In genomic region chr2:227783404-227784138, GRCh38 we compare ENCODE assay signal across 1 cellular context.
TF ChIP-seq lines count a peak whose summit lies in the region.

No MANE protein-coding gene starts in this region.

TF ChIP-seq in HepG2, 621 proteins besides CTCF, POLR2A, EP300 and RAD21:
- no peak for TF ChIP-seq ZNF230 (CRISPR knock-in tag; IDR thresholded peaks at IDR 0.05)
- TF ChIP-seq FIP1L1 (IDR thresholded peaks at IDR 0.05; ENCODE audit: borderline replicate concordance, insufficient read depth, low read depth, low read length) = no peak
- TF ChIP-seq ZNF253 (CRISPR knock-in tag; IDR thresholded peaks at IDR 0.05; ENCODE audit: borderline replicate concordance) = no peak
- no peak for TF ChIP-seq HBP1 (CRISPR knock-in tag; IDR thresholded peaks at IDR 0.05; ENCODE audit: low read depth)
- TF ChIP-seq SMAD3 (CRISPR knock-in tag; IDR thresholded peaks at IDR 0.05) = no peak
- TF ChIP-seq ZNF180 (CRISPR knock-in tag; IDR thresholded peaks at IDR 0.05; ENCODE audit: borderline replicate concordance, low read depth) = no peak
- no peak for TF ChIP-seq KDM5B (CRISPR knock-in tag; IDR thresholded peaks at IDR 0.05; ENCODE audit: borderline replicate concordance)
- no peak for TF ChIP-seq THAP7 (CRISPR knock-in tag; IDR thresholded peaks at IDR 0.05)
- no peak for TF ChIP-seq ATF7-NPFF (CRISPR knock-in tag; IDR thresholded peaks at IDR 0.05; ENCODE audit: low read depth)
TF ChIP-seq in HepG2: peak in this region for 0.
